ENCODE assay signal across 3 cellular contexts in genomic region chr4:123569541-123569940, GRCh38.
TF ChIP-seq lines count a peak whose summit lies in the region.

No MANE protein-coding gene starts in this region.

TF ChIP-seq in HepG2, 621 proteins besides CTCF, POLR2A, EP300 and RAD21:
- TF ChIP-seq RNF219 (CRISPR knock-in tag; IDR thresholded peaks at IDR 0.05) (no peak), POLR2AphosphoS2 (IDR thresholded peaks at IDR 0.05; ENCODE audit: low read depth, low read length) (no peak), NFE2L2 (IDR thresholded peaks at IDR 0.05; ENCODE audit: low read length) (peak; percentile 63; the same call in 1 of the 2 replicates)

TF ChIP-seq in HCT116, 20 proteins besides CTCF, POLR2A, EP300 and RAD21:
- no peak for TF ChIP-seq EGR1 (IDR thresholded peaks at IDR 0.05; ENCODE audit: low read depth)
- TF ChIP-seq ZFX (IDR thresholded peaks at IDR 0.05), result no peak
- TF ChIP-seq CBX3 (IDR thresholded peaks at IDR 0.05; ENCODE audit: low read depth), result no peak
- TF ChIP-seq MAX (IDR thresholded peaks at IDR 0.05), result no peak
- TF ChIP-seq FOSL1 (IDR thresholded peaks at IDR 0.05; ENCODE audit: low read depth), result no peak
- TF ChIP-seq TCF7L2 (IDR thresholded peaks at IDR 0.05; ENCODE audit: borderline replicate concordance, extremely low read depth, insufficient read depth, insufficient read length), result no peak
- TF ChIP-seq EZH2phosphoT487 (IDR thresholded peaks at IDR 0.05; ENCODE audit: borderline replicate concordance), result no peak
- TF ChIP-seq ZBTB33 (IDR thresholded peaks at IDR 0.05; ENCODE audit: extremely low read depth, insufficient replicate concordance, low read length), result no peak
- no peak for TF ChIP-seq SP1 (IDR thresholded peaks at IDR 0.05; ENCODE audit: low read depth)
- TF ChIP-seq REST (IDR thresholded peaks at IDR 0.05; ENCODE audit: low read depth), result no peak
- no peak for TF ChIP-seq JUND (IDR thresholded peaks at IDR 0.05)
- TF ChIP-seq CEBPB (IDR thresholded peaks at IDR 0.05; ENCODE audit: low read depth), result no peak
- no peak for TF ChIP-seq EZH2 (IDR thresholded peaks at IDR 0.05)
- no peak for TF ChIP-seq ZNF274 (IDR thresholded peaks at IDR 0.05; ENCODE audit: low read depth, low read length)

TF ChIP-seq in K562, 482 proteins besides CTCF, POLR2A, EP300 and RAD21:
- TF ChIP-seq ZNF217 (CRISPR knock-in tag; IDR thresholded peaks at IDR 0.05) (no peak), ZNF239 (CRISPR knock-in tag; IDR thresholded peaks at IDR 0.05) (no peak), MAFG (tag; conservative IDR thresholded peaks at IDR 0.05) (peak; percentile 26; the same call in 1 of the 2 replicates), ZNF316 (IDR thresholded peaks at IDR 0.05) (peak; percentile 33; the same call in 1 of the 2 replicates), BCL6 (CRISPR knock-in tag; IDR thresholded peaks at IDR 0.05) (no peak), CBFB (CRISPR knock-in tag; IDR thresholded peaks at IDR 0.05) (no peak), C11orf30 (IDR thresholded peaks at IDR 0.05; ENCODE audit: low read depth) (peak; percentile 17; the same call in 1 of the 2 replicates), PML (IDR thresholded peaks at IDR 0.05; ENCODE audit: low read length) (no peak), NFE2L1 (tag; IDR thresholded peaks at IDR 0.05; ENCODE audit: borderline replicate concordance, low read depth) (peak; percentile 36; the same call in 1 of the 2 replicates), SNRNP70 (optimal IDR thresholded peaks at IDR 0.05; ENCODE audit: low read depth, low read length) (no peak), USF2 (CRISPR knock-in tag; IDR thresholded peaks at IDR 0.05) (no peak), ID3 (CRISPR knock-in tag; IDR thresholded peaks at IDR 0.05) (no peak), ID3 (tag; IDR thresholded peaks at IDR 0.05) (no peak), NFE2 (IDR thresholded peaks at IDR 0.05; ENCODE audit: low read depth) (0 out of 2 replicates have a peak, but pooled peaks have one; percentile 29), SP2 (IDR thresholded peaks at IDR 0.05; ENCODE audit: extremely low read depth, low read depth, low read length, poor library complexity, severe bottlenecking) (no peak), VEZF1 (CRISPR knock-in tag; IDR thresholded peaks at IDR 0.05) (no peak), ZNF23 (CRISPR knock-in tag; IDR thresholded peaks at IDR 0.05) (no peak), GMEB1 (CRISPR knock-in tag; IDR thresholded peaks at IDR 0.05) (no peak), TARDBP (IDR thresholded peaks at IDR 0.05) (no peak)
